ENCODE assay signal across 2 cellular contexts in genomic region chr11:69317401-69318092, GRCh38.
TF ChIP-seq lines count a peak whose summit lies in the region.

No MANE protein-coding gene starts in this region.

TF ChIP-seq in K562, 482 proteins besides CTCF, POLR2A, EP300 and RAD21:
- no peak for TF ChIP-seq ZNF140 (CRISPR knock-in tag; IDR thresholded peaks at IDR 0.05)
- TF ChIP-seq ZNF133 (CRISPR knock-in tag; IDR thresholded peaks at IDR 0.05): no peak
- TF ChIP-seq, protein P1, sequence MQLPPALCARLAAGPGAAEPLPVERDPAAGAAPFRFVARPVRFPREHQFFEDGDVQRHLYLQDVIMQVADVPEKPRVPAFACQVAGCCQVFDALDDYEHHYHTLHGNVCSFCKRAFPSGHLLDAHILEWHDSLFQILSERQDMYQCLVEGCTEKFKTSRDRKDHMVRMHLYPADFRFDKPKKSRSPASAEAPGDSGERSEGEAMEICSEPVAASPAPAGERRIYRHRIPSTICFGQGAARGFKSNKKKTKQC (CRISPR knock-in tag; IDR thresholded peaks at IDR 0.05): no peak
- TF ChIP-seq SP2 (IDR thresholded peaks at IDR 0.05; ENCODE audit: extremely low read depth, low read depth, low read length, poor library complexity, severe bottlenecking): no peak
- TF ChIP-seq FOSL1 (tag; conservative IDR thresholded peaks at IDR 0.05): 0 out of 2 replicates have a peak, but pooled peaks have one; percentile 43

TF ChIP-seq in HepG2, 621 proteins besides CTCF, POLR2A, EP300 and RAD21:
- TF ChIP-seq, protein P2, sequence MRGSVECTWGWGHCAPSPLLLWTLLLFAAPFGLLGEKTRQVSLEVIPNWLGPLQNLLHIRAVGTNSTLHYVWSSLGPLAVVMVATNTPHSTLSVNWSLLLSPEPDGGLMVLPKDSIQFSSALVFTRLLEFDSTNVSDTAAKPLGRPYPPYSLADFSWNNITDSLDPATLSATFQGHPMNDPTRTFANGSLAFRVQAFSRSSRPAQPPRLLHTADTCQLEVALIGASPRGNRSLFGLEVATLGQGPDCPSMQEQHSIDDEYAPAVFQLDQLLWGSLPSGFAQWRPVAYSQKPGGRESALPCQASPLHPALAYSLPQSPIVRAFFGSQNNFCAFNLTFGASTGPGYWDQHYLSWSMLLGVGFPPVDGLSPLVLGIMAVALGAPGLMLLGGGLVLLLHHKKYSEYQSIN (CRISPR knock-in tag; IDR thresholded peaks at IDR 0.05; ENCODE audit: borderline replicate concordance): no peak
- no peak for TF ChIP-seq PLSCR1 (CRISPR knock-in tag; IDR thresholded peaks at IDR 0.05; ENCODE audit: borderline replicate concordance)
- no peak for TF ChIP-seq RXRA (CRISPR knock-in tag; IDR thresholded peaks at IDR 0.05)
- no peak for TF ChIP-seq TBL1XR1 (IDR thresholded peaks at IDR 0.05; ENCODE audit: borderline replicate concordance, low read length, partially characterized antibody)
- no peak for TF ChIP-seq ZNF431 (CRISPR knock-in tag; IDR thresholded peaks at IDR 0.05; ENCODE audit: borderline replicate concordance, low read depth)
- no peak for TF ChIP-seq IKZF1 (IDR thresholded peaks at IDR 0.05)
- TF ChIP-seq ZNF616 (CRISPR knock-in tag; IDR thresholded peaks at IDR 0.05; ENCODE audit: low read depth): no peak
- no peak for TF ChIP-seq KDM6A (CRISPR knock-in tag; IDR thresholded peaks at IDR 0.05; ENCODE audit: low read depth)
- TF ChIP-seq ZNF142 (CRISPR knock-in tag; IDR thresholded peaks at IDR 0.05): no peak
- TF ChIP-seq MXD4 (CRISPR knock-in tag; IDR thresholded peaks at IDR 0.05): no peak
- no peak for TF ChIP-seq ZNF101 (CRISPR knock-in tag; IDR thresholded peaks at IDR 0.05; ENCODE audit: borderline replicate concordance, low read depth)
- no peak for TF ChIP-seq ZBED4 (CRISPR knock-in tag; IDR thresholded peaks at IDR 0.05; ENCODE audit: borderline replicate concordance)
- TF ChIP-seq, protein P3, sequence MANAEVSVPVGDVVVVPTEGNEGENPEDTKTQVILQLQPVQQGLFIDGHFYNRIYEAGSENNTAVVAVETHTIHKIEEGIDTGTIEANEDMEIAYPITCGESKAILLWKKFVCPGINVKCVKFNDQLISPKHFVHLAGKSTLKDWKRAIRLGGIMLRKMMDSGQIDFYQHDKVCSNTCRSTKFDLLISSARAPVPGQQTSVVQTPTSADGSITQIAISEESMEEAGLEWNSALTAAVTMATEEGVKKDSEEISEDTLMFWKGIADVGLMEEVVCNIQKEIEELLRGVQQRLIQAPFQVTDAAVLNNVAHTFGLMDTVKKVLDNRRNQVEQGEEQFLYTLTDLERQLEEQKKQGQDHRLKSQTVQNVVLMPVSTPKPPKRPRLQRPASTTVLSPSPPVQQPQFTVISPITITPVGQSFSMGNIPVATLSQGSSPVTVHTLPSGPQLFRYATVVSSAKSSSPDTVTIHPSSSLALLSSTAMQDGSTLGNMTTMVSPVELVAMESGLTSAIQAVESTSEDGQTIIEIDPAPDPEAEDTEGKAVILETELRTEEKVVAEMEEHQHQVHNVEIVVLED (CRISPR knock-in tag; IDR thresholded peaks at IDR 0.05; ENCODE audit: borderline replicate concordance): no peak
- TF ChIP-seq KMT2A (CRISPR knock-in tag; IDR thresholded peaks at IDR 0.05): no peak
- TF ChIP-seq ZNF430 (CRISPR knock-in tag; IDR thresholded peaks at IDR 0.05): no peak
- TF ChIP-seq STAT6 (CRISPR knock-in tag; IDR thresholded peaks at IDR 0.05; ENCODE audit: borderline replicate concordance): no peak
